Comparison of ENCODE assay signal across 20 cellular contexts in the genomic region with DNA sequence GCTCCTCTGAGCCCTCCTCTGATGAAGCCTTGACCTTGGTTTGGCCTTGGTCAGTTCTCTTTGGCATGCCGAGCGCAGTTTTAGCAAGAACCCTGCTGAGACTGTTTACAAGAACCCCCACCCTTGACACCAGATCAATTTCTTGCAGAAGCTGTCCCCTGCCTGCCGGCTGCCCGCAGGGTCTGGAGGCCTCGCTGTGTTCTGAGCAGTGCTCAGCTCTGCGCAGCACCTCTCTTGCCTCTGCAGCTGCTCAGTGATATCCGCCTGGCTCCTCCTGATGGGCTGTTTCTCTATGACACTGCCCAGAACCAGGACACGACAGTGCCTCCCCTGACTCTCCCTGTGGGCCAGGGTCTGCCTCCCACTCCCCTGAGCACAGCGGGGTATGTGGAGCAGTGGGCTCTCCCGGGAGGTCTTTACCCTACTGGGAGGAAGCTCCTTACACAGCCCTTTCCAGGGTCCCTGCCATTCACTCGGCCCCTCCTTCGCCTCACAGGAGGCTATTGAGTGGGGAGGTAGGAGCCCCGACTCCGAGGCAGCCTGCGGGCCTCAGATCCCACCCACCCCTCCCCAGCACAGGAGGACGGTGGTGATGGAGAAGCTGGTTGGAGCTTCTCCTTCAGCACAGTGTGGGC. TPM values are rescaled to one million over a fixed set of nuclear protein-coding genes. Genes with fewer than 3 reads are reported as not detected.
DNase-seq lines count a peak whose midpoint lies in the region; ATAC-seq and TF ChIP-seq lines count a peak whose summit lies in the region.
"Had no signal": no experiment of that assay in that cellular context is flagged by ENCODE, and none has a peak within 500 bp of the region (broad histone marks: within the 10 kb centered on the region; RNA-seq: fewer than 3 reads in every experiment).

No MANE protein-coding gene starts in this region.

- TF ChIP-seq POLR2A in testis (IDR thresholded peaks at IDR 0.05) = no peak

- intact Hi-C loops in Right ventricle myocardium superior (cut with DNase I) (no loop called here), left cardiac atrium (cut with DNase I) (no loop called here), Panc1 (cut with micrococcal nuclease; ENCODE audit: unreplicated experiment) (no loop called here), testis (cut with DNase I; ENCODE audit: low total_unique reads) (no loop called here)
- intact Hi-C loops in naive thymus-derived CD4-positive, alpha-beta T cell (cut with micrococcal nuclease) = loop anchor here in 1 of 2 donors (10.0 kb wide), 1 partner anchor 622 kb away; the partner anchor contains the start of gene PEX10

- no peak for ATAC-seq in Right ventricle myocardium superior (ENCODE audit: poor library complexity)
- no peak for ATAC-seq in left cardiac atrium
- peak; percentile 58; the same call in 1 of the 2 replicates for ATAC-seq in Panc1
- ATAC-seq in naive thymus-derived CD4-positive, alpha-beta T cell = no peak
- ATAC-seq: CD8-positive, alpha-beta T cell; GM12878; HCT116 had no signal

- in situ Hi-C loops in Panc1 (cut with HindIII; ENCODE audit: low pct_unique_long_range_greater_than_20kb, low sequenced_read_pairs) = no loop called here

- CTCF ChIA-PET in Panc1 (lab: Charles Lee) = interaction anchor here (0.6 kb wide), 1 partner anchor 655 kb away, joined by 3 read pairs; no protein-coding TSS in a partner anchor
- CTCF ChIA-PET in naive thymus-derived CD4-positive, alpha-beta T cell (lab: Charles Lee) = no interaction called here

- H3K27ac Mint-ChIP-seq in naive thymus-derived CD4-positive, alpha-beta T cell = peak overlapping the region in 1 of 9 donors; percentile 79
- H3K27ac Mint-ChIP-seq: CD8-positive, alpha-beta T cell had no signal

- WGBS in testis, 2 donors = 49 to 54% methylated on average over 13 to 16 of the region's 16 CpGs

- H3K9me3 ChIP-seq in Panc1 (ENCODE audit: control insufficient read depth, insufficient read depth, low read depth, low read length) (no peaks in the 10 kb centered on the region), testis (no peaks in the 10 kb centered on the region)
- H3K9me3 ChIP-seq in naive thymus-derived CD4-positive, alpha-beta T cell (ENCODE audit: control insufficient read depth in 2 of 3, low read length in 3 of 3) = no peaks in the 10 kb centered on the region
- H3K9me3 ChIP-seq: BLaER1 treated with 17β-estradiol and CSF1 and Interleukin-3, amounts not matched to agents 10 nM and 100 nM had no signal

- no TSS peak for BruUV-seq in Panc1 (replicated peaks; lab: Mats Ljungman, UMichigan)

- H3K4me1 Mint-ChIP-seq in naive thymus-derived CD4-positive, alpha-beta T cell = peaks cover 5 to 35% (median 21%) of the 10 kb centered on the region in 7 donors

- peaks cover 0 to 2% (median 0%) of the 10 kb centered on the region in 5 donors for H3K27me3 Mint-ChIP-seq in naive thymus-derived CD4-positive, alpha-beta T cell

- TF ChIP-seq CTCF in Panc1 (IDR thresholded peaks at IDR 0.05) (no peak), testis (IDR thresholded peaks at IDR 0.05) (no peak)

- H3K4me3 Mint-ChIP-seq in naive thymus-derived CD4-positive, alpha-beta T cell = no peak overlapping the region
- H3K4me3 Mint-ChIP-seq: CD8-positive, alpha-beta T cell had no signal

- POLR2A ChIA-PET in Panc1 (lab: Charles Lee) = no interaction called here
- POLR2A ChIA-PET in naive thymus-derived CD4-positive, alpha-beta T cell (lab: Charles Lee) = no interaction called here

- no peak overlapping the region for H3K4me3 ChIP-seq in Panc1 (ENCODE audit: low read depth in 2 of 2, low read length in 2 of 2)
- no peak overlapping the region for H3K4me3 ChIP-seq in testis
- no peak overlapping the region for H3K4me3 ChIP-seq in naive thymus-derived CD4-positive, alpha-beta T cell (ENCODE audit: low read length)
- H3K4me3 ChIP-seq: BLaER1 treated with 17β-estradiol and CSF1 and Interleukin-3, amounts not matched to agents 10 nM and 100 nM; GM12878 had no signal

- H3K4me1 ChIP-seq in Panc1 (ENCODE audit: control insufficient read depth, insufficient read depth, low read length) (no peaks in the 10 kb centered on the region), testis (peaks cover 21% of the 10 kb centered on the region)
- H3K4me1 ChIP-seq in naive thymus-derived CD4-positive, alpha-beta T cell (ENCODE audit: control insufficient read depth in 2 of 2, insufficient read depth in 2 of 2, low read length in 2 of 2) = peaks cover 0 to 40% of the 10 kb centered on the region in 2 donors

- H3K36me3 ChIP-seq in Panc1 (ENCODE audit: control insufficient read depth, insufficient read depth, low read length) (no peaks in the 10 kb centered on the region), testis (ENCODE audit: low read depth, missing control alignments) (no peaks in the 10 kb centered on the region)
- H3K36me3 ChIP-seq in naive thymus-derived CD4-positive, alpha-beta T cell (ENCODE audit: control insufficient read depth in 2 of 3, insufficient read depth in 3 of 3, low read length in 3 of 3) = no peaks in the 10 kb centered on the region
- H3K36me3 ChIP-seq: BLaER1 treated with 17β-estradiol and CSF1 and Interleukin-3, amounts not matched to agents 10 nM and 100 nM had no signal

- H3K27me3 ChIP-seq in Panc1 (ENCODE audit: control insufficient read depth, insufficient read depth, low read length) (peaks cover 7% of the 10 kb centered on the region), testis (no peaks in the 10 kb centered on the region)
- no peaks in the 10 kb centered on the region for H3K27me3 ChIP-seq in naive thymus-derived CD4-positive, alpha-beta T cell (ENCODE audit: control insufficient read depth in 2 of 2, insufficient read depth in 2 of 2, low read length in 2 of 2)

- H3K9me3 Mint-ChIP-seq in naive thymus-derived CD4-positive, alpha-beta T cell = no peaks in the 10 kb centered on the region
- H3K9me3 Mint-ChIP-seq: CD8-positive, alpha-beta T cell had no signal

- H3K27ac ChIP-seq in Panc1 (ENCODE audit: low read length) (no peak overlapping the region), testis (no peak overlapping the region)
- H3K27ac ChIP-seq in naive thymus-derived CD4-positive, alpha-beta T cell (ENCODE audit: low read depth, low read length) = no peak overlapping the region
- H3K27ac ChIP-seq: BLaER1 treated with 17β-estradiol and CSF1 and Interleukin-3, amounts not matched to agents 10 nM and 100 nM had no signal

- DNase-seq in Right ventricle myocardium superior (peak; percentile 28), left cardiac atrium (no peak), Panc1 (ENCODE audit: low read depth, low spot score) (no peak), mesenteric fat pad (ENCODE audit: low spot score) (peak; percentile 67), testis (peak; percentile 16), NCI-H82 treated with DMSO at 0.1 percent for 48 hours (lab: John Stamatoyannopoulos, UW; ENCODE audit: unreplicated experiment) (no peak)
- DNase-seq in naive thymus-derived CD4-positive, alpha-beta T cell = no peak
- DNase-seq: Calu3, Kasumi-1, MM.1S, NCI-H1092, NCI-H146, NCI-H2029 treated with DMSO at 0.1 percent for 48 hours, NCI-H2171 treated with DMSO at 0.1 percent for 48 hours, NCI-H446 treated with DMSO at 0.1 percent for 48 hours had no signal

- no peaks in the 10 kb centered on the region for H3K36me3 Mint-ChIP-seq in naive thymus-derived CD4-positive, alpha-beta T cell
- H3K36me3 Mint-ChIP-seq: CD8-positive, alpha-beta T cell had no signal

RNA-seq across cellular contexts. Expression of gene ACTRT2, which starts 15.5 kb away (rescaled TPM):
- not detected for total RNA-seq in Right ventricle myocardium superior
- total RNA-seq in left cardiac atrium = not detected
- total RNA-seq in Panc1 (2021; ENCODE audit: unreplicated experiment) = not detected
- polyA plus RNA-seq in Panc1 (2012; ENCODE audit: insufficient read length) = not detected
- not detected for total RNA-seq in mesenteric fat pad
- total RNA-seq in testis = 100 to 1,000 TPM in 1 of 2 donors, 10 to 100 TPM in 1; 64.2 to 143 TPM
- 183 TPM for polyA plus RNA-seq in testis (ENCODE audit: insufficient read depth, low read depth, low replicate concordance)
- not detected for total RNA-seq in naive thymus-derived CD4-positive, alpha-beta T cell
- polyA plus RNA-seq in naive thymus-derived CD4-positive, alpha-beta T cell = not detected
- total RNA-seq: Calu3; CD8-positive, alpha-beta T cell; GM12878; OCI-LY7 had no signal
- polyA plus RNA-seq: GM12878 had no signal

RNA-seq across cellular contexts. Expression of gene PRDM16, which starts 32.2 kb away (rescaled TPM):
- total RNA-seq in Right ventricle myocardium superior (14.2 TPM), left cardiac atrium (1 to 10 TPM in 1 of 2 donors, under 1 TPM in 1; 0.99 to 1.2 TPM), Panc1 (2021; ENCODE audit: unreplicated experiment) (22.3 TPM), mesenteric fat pad (3.9 TPM), testis (1 to 10 TPM; 4.7 to 5.6 TPM)
- 16.1 TPM for polyA plus RNA-seq in Panc1 (2012; ENCODE audit: insufficient read length)
- 2.1 TPM for polyA plus RNA-seq in testis (ENCODE audit: insufficient read depth, low read depth, low replicate concordance)
- total RNA-seq in naive thymus-derived CD4-positive, alpha-beta T cell = under 1 TPM; 0.05 to 0.61 (median 0.36) TPM
- not detected for polyA plus RNA-seq in naive thymus-derived CD4-positive, alpha-beta T cell
- total RNA-seq: CD8-positive, alpha-beta T cell; OCI-LY7 had no signal
- polyA plus RNA-seq: GM12878 had no signal

Comparison
In these comparisons a context has a peak if more than half of its experiments do, and no peak if none do; other contexts are left out.
1. DNase-seq: peak in Right ventricle myocardium superior (single experiment), mesenteric fat pad (single experiment) and testis (single experiment); none in left cardiac atrium (single experiment), Panc1 (single experiment), NCI-H82 treated with DMSO at 0.1 percent for 48 hours (single experiment) and naive thymus-derived CD4-positive, alpha-beta T cell (0 of 9).
2. RNA of gene ACTRT2, which starts 15.5 kb away (total RNA-seq): 64.2 to 143 TPM in testis; not detected in Right ventricle myocardium superior (single experiment), not detected in left cardiac atrium, not detected in Panc1 (single experiment), not detected in mesenteric fat pad (single experiment) and not detected in naive thymus-derived CD4-positive, alpha-beta T cell; every median in the first group is over 10 times any median in the second.